Comparison of ENCODE assay signal across 15 cellular contexts in the genomic region with DNA sequence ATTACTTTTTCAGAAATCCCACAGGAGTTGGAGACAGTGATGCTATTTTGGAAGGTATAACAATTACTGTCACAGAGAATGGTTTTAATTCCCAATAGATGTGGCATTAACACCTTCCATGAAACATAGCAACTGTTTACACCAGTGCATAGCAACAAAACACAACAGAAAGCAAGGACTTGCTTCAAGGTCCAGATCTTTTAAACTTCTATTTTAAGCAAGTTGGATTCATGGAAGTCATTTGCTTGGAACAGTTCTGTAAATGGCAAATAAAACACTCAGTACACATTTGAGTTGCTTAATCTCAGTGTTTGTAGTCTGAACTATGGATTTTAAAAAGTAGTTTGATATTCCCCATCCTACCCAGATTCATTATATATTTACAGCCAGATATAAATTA.
DNase-seq lines count a peak whose midpoint lies in the region; ATAC-seq and TF ChIP-seq lines count a peak whose summit lies in the region.
"Had no signal": no experiment of that assay in that cellular context is flagged by ENCODE, and none has a peak within 500 bp of the region (broad histone marks: within the 10 kb centered on the region; RNA-seq: fewer than 3 reads in every experiment).

No MANE protein-coding gene starts in this region.

- no peak overlapping the region for H3K4me2 ChIP-seq in mesenchymal stem cell (ENCODE audit: low read length, poor library complexity, severe bottlenecking)

- ATAC-seq in heart left ventricle (peak; percentile 93 to 95 (median 93)), left ventricle myocardium superior (peak; percentile 95)

- no peak overlapping the region for H2BK12ac ChIP-seq in mesenchymal stem cell (ENCODE audit: low read length in 2 of 2)

- H3K9me3 Mint-ChIP-seq in CD8-positive, alpha-beta memory T cell, result peaks cover 0 to 5% (median 2%) of the 10 kb centered on the region in 5 donors

- H3K4me1 Mint-ChIP-seq in CD8-positive, alpha-beta memory T cell, result no peaks in the 10 kb centered on the region
- H3K4me1 Mint-ChIP-seq: CD4-positive, CD25-positive, alpha-beta regulatory T cell had no signal

- H3K9ac ChIP-seq in mesenchymal stem cell (ENCODE audit: low read length), result no peak overlapping the region
- H3K9ac ChIP-seq: GM23248 had no signal

- H3K18ac ChIP-seq in mesenchymal stem cell (ENCODE audit: low read depth in 1 of 2, low read length in 2 of 2), result no peak overlapping the region

- DNase-seq in heart left ventricle (no peak), left ventricle myocardium superior (no peak), mesenchymal stem cell (peak; percentile 15), amniotic stem cell (lab: John Stamatoyannopoulos, UW) (no peak), cortex of kidney (lab: John Stamatoyannopoulos, UW) (no peak)
- DNase-seq in CD8-positive, alpha-beta memory T cell, result no peak
- DNase-seq: ACHN; BE2C; C1 segment of cervical spinal cord; CD4-positive, CD25-positive, alpha-beta regulatory T cell; DMS153; DMS79; GDM1; GM23248 had no signal

- H2BK5ac ChIP-seq in mesenchymal stem cell (ENCODE audit: low read depth, low read length, poor library complexity, severe bottlenecking), result no peak overlapping the region

- no peak overlapping the region for H2AK5ac ChIP-seq in mesenchymal stem cell (ENCODE audit: low read length, severe bottlenecking)

- H2BK15ac ChIP-seq in mesenchymal stem cell (ENCODE audit: low read depth, poor library complexity, severe bottlenecking), result no peak overlapping the region

- TF ChIP-seq CTCF in heart left ventricle (IDR thresholded peaks at IDR 0.05), result no peak

- H3K14ac ChIP-seq in mesenchymal stem cell (ENCODE audit: low read length in 2 of 2), result no peak overlapping the region

- no peak overlapping the region for H3K23ac ChIP-seq in mesenchymal stem cell (ENCODE audit: low read length in 2 of 2)

- H3K4me3 ChIP-seq in heart left ventricle (no peak overlapping the region), mesenchymal stem cell (ENCODE audit: insufficient read depth in 1 of 2, low read depth in 1 of 2, low read length in 2 of 2) (no peak overlapping the region)
- H3K4me3 ChIP-seq in CD8-positive, alpha-beta memory T cell (ENCODE audit: low read length), result no peak overlapping the region
- H3K4me3 ChIP-seq: GM23248, HAP-1 had no signal

- H3K4me3 Mint-ChIP-seq in CD8-positive, alpha-beta memory T cell, result no peak overlapping the region
- H3K4me3 Mint-ChIP-seq: CD4-positive, CD25-positive, alpha-beta regulatory T cell had no signal

- no peaks in the 10 kb centered on the region for H3K79me1 ChIP-seq in mesenchymal stem cell (replicated peaks; ENCODE audit: low read length, poor library complexity, severe bottlenecking)

- no peaks in the 10 kb centered on the region for H3K36me3 Mint-ChIP-seq in CD8-positive, alpha-beta memory T cell
- H3K36me3 Mint-ChIP-seq: CD4-positive, CD25-positive, alpha-beta regulatory T cell had no signal

- no peak overlapping the region for H4K8ac ChIP-seq in mesenchymal stem cell (ENCODE audit: low read length)

- CTCF ChIA-PET in CD8-positive, alpha-beta memory T cell (lab: Charles Lee), result no interaction called here

- no peak for TF ChIP-seq POLR2A in heart left ventricle (IDR thresholded peaks at IDR 0.05)

- H2AFZ ChIP-seq in mesenchymal stem cell (ENCODE audit: low read depth, low read length), result no peak overlapping the region
- H2AFZ ChIP-seq: GM23248 had no signal

- POLR2A ChIA-PET in CD8-positive, alpha-beta memory T cell (lab: Charles Lee), result no interaction called here

- no peaks in the 10 kb centered on the region for H3K36me3 ChIP-seq in heart left ventricle
- H3K36me3 ChIP-seq in mesenchymal stem cell (ENCODE audit: control insufficient read depth in 1 of 2, insufficient read depth in 2 of 2, low read depth in 1 of 2, low read length in 2 of 2), result no peaks in the 10 kb centered on the region
- H3K36me3 ChIP-seq in CD8-positive, alpha-beta memory T cell (ENCODE audit: insufficient read depth, low read length), result no peaks in the 10 kb centered on the region
- H3K36me3 ChIP-seq: BE2C, HAP-1 had no signal

- H3K27me3 ChIP-seq in heart left ventricle (no peaks in the 10 kb centered on the region), mesenchymal stem cell (ENCODE audit: control insufficient read depth in 1 of 2, insufficient read depth in 1 of 2, low read length in 2 of 2) (no peaks in the 10 kb centered on the region)
- no peaks in the 10 kb centered on the region for H3K27me3 ChIP-seq in CD8-positive, alpha-beta memory T cell (ENCODE audit: insufficient read depth, low read length, poor library complexity, severe bottlenecking)
- H3K27me3 ChIP-seq: BE2C had no signal

- H4K91ac ChIP-seq in mesenchymal stem cell (ENCODE audit: low read length), result no peak overlapping the region

- H3K4me1 ChIP-seq in heart left ventricle (peaks cover 0 to 18% (median 9%) of the 10 kb centered on the region in 12 donors), mesenchymal stem cell (ENCODE audit: control insufficient read depth, insufficient read depth, low read depth, low read length) (no peaks in the 10 kb centered on the region)
- no peaks in the 10 kb centered on the region for H3K4me1 ChIP-seq in CD8-positive, alpha-beta memory T cell (ENCODE audit: insufficient read depth, low read length)
- H3K4me1 ChIP-seq: BE2C, HAP-1 had no signal

- no peak overlapping the region for H3K4ac ChIP-seq in mesenchymal stem cell (ENCODE audit: low read depth in 1 of 2, low read length in 2 of 2)

- no peak overlapping the region for H2BK120ac ChIP-seq in mesenchymal stem cell (ENCODE audit: low read depth, low read length)

- H3K27ac Mint-ChIP-seq in CD8-positive, alpha-beta memory T cell, result no peak overlapping the region
- H3K27ac Mint-ChIP-seq: CD4-positive, CD25-positive, alpha-beta regulatory T cell had no signal

- peaks cover 0 to 1% of the 10 kb centered on the region in 2 donors for H3K27me3 Mint-ChIP-seq in CD8-positive, alpha-beta memory T cell
- H3K27me3 Mint-ChIP-seq: CD4-positive, CD25-positive, alpha-beta regulatory T cell had no signal

- H3K27ac ChIP-seq in heart left ventricle (peak overlapping the region; percentile 67 to 83 (median 79)), mesenchymal stem cell (ENCODE audit: low read length, poor library complexity, severe bottlenecking) (no peak overlapping the region)
- H3K27ac ChIP-seq in CD8-positive, alpha-beta memory T cell (ENCODE audit: low read depth, low read length), result no peak overlapping the region
- H3K27ac ChIP-seq: GM23248 had no signal

- intact Hi-C loops in heart left ventricle (cut with DNase I), result no loop called here
- intact Hi-C loops in left ventricle myocardium superior (cut with micrococcal nuclease), result no loop called here

- H3K9me3 ChIP-seq in heart left ventricle (peaks cover 0 to 7% (median 0%) of the 10 kb centered on the region in 12 donors), mesenchymal stem cell (ENCODE audit: control insufficient read depth, low read length) (peaks cover 8% of the 10 kb centered on the region)
- no peaks in the 10 kb centered on the region for H3K9me3 ChIP-seq in CD8-positive, alpha-beta memory T cell (ENCODE audit: low read length)
- H3K9me3 ChIP-seq: BE2C, HAP-1 had no signal

Comparison
In these comparisons a context has a peak if more than half of its experiments do, and no peak if none do; other contexts are left out.
1. H3K27ac ChIP-seq: peak in heart left ventricle (12 of 12); none in mesenchymal stem cell (single experiment) and CD8-positive, alpha-beta memory T cell (single experiment).